Comparison of ENCODE assay signal across 13 cellular contexts in genomic region chr1:47655521-47656300, GRCh38.
"Had no signal": no experiment of that assay in that cellular context is flagged by ENCODE, and none has a peak within 500 bp of the region (broad histone marks: within the 10 kb centered on the region; RNA-seq: fewer than 3 reads in every experiment).

No MANE protein-coding gene starts in this region.

- H3K27me3 ChIP-seq: right lobe of liver had no signal

- H3K4me3 ChIP-seq: mucosa of descending colon, right lobe of liver had no signal

- ATAC-seq: activated T-cell treated with anti-CD3 and anti-CD28 coated beads, Interleukin-2, amount 50 U/mL, for 4 hours; mucosa of descending colon; naive thymus-derived CD8-positive, alpha-beta T cell had no signal

- FAIRE-seq: bronchial epithelial cell had no signal

- H3K9me3 ChIP-seq: mucosa of descending colon, right lobe of liver had no signal

- DNase-seq: activated gamma-delta T cell treated with Interleukin-2 at 50 U/mL for 16 hours; activated naive CD8-positive, alpha-beta T cell treated with anti-CD3 and anti-CD28 coated beads, Interleukin-2, amount 10 ng/mL, durations not matched to agents 7 days and 5 days; activated T-cell treated with anti-CD3 and anti-CD28 coated beads, Interleukin-2, amount 50 U/mL, for 4 hours; effector CD4-positive, alpha-beta T cell; left cardiac atrium; mammary epithelial cell; mucosa of descending colon; naive thymus-derived CD8-positive, alpha-beta T cell; right lobe of liver; stimulated activated CD4-positive, alpha-beta T cell treated with anti-CD3 and anti-CD28 coated beads, Interleukin-12 subunit alpha, Interleukin-12 subunit beta, amount 100 ng/mL, for 4 hours; stimulated activated naive CD4-positive, alpha-beta T cell had no signal

- H3K27ac ChIP-seq: epithelial cell of prostate, right lobe of liver had no signal

- H3K36me3 ChIP-seq: right lobe of liver had no signal
